ENCODE assay signal across 29 cellular contexts in the genomic region with DNA sequence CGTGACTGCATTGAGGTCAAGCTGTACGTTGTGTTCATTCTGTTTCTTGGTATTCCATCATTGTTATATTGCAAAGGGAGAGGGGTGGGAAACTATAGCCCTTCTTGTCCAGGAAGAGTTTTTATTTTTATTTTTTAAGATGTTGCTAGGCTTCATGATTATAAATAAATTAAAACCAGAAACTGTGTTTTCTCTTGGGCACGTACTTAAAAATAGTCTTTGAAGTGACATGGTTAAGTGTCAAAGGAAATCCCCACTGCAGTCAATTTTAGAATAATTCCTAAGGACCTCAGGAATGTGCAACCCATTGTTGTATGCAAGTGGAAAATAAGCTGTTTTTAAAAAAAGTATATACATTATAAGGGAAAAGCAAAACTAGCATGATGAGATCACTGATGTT.
"Had no signal": no experiment of that assay in that cellular context is flagged by ENCODE, and none has a peak within 500 bp of the region (broad histone marks: within the 10 kb centered on the region; RNA-seq: fewer than 3 reads in every experiment).

No MANE protein-coding gene starts in this region.

- FAIRE-seq: frontal cortex had no signal

- H3K36me3 ChIP-seq: ascending aorta, breast epithelium, cardiac muscle cell, colonic mucosa, esophagus squamous epithelium had no signal

- H3K36me3 Mint-ChIP-seq: activated naive CD4-positive, alpha-beta T cell treated with anti-CD3 and anti-CD28 coated beads, Interleukin-2, amount 10 ng/mL, durations not matched to agents 7 days and 5 days; activated naive CD4-positive, alpha-beta T cell treated with anti-CD3 and anti-CD28 coated beads, Interleukin-2, amount 50 U/mL, for 72 hours; activated naive CD8-positive, alpha-beta T cell treated with anti-CD3 and anti-CD28 coated beads, Interleukin-2, amount 10 ng/mL, durations not matched to agents 7 days and 5 days; brain had no signal

- H3K27me3 Mint-ChIP-seq: activated CD4-positive, alpha-beta memory T cell treated with anti-CD3 and anti-CD28 coated beads, Interleukin-2, amount 10 ng/mL, durations not matched to agents 7 days and 5 days; activated CD4-positive, alpha-beta T cell treated with anti-CD3 and anti-CD28 coated beads, Interleukin-2, amount 10 ng/mL, durations not matched to agents 7 days and 5 days; activated naive CD4-positive, alpha-beta T cell treated with anti-CD3 and anti-CD28 coated beads, Interleukin-2, amount 10 ng/mL, durations not matched to agents 7 days and 5 days; activated naive CD8-positive, alpha-beta T cell treated with anti-CD3 and anti-CD28 coated beads, Interleukin-2, amount 10 ng/mL, durations not matched to agents 7 days and 5 days; activated T-cell treated with anti-CD3 and anti-CD28 coated beads, Interleukin-2, amount 50 U/mL, for 24 hours; brain; effector memory CD8-positive, alpha-beta T cell had no signal

- H3K27me3 ChIP-seq: ascending aorta, breast epithelium, cardiac muscle cell, colonic mucosa, esophagus squamous epithelium had no signal

- H3K4me3 Mint-ChIP-seq: activated CD4-positive, alpha-beta memory T cell treated with anti-CD3 and anti-CD28 coated beads, Interleukin-2, amount 10 ng/mL, durations not matched to agents 7 days and 5 days; activated CD4-positive, alpha-beta T cell treated with anti-CD3 and anti-CD28 coated beads, Interleukin-2, amount 10 ng/mL, durations not matched to agents 7 days and 5 days; activated naive CD4-positive, alpha-beta T cell treated with anti-CD3 and anti-CD28 coated beads, Interleukin-2, amount 10 ng/mL, durations not matched to agents 7 days and 5 days; activated naive CD8-positive, alpha-beta T cell treated with anti-CD3 and anti-CD28 coated beads, Interleukin-2, amount 10 ng/mL, durations not matched to agents 7 days and 5 days; activated T-cell treated with anti-CD3 and anti-CD28 coated beads, Interleukin-2, amount 50 U/mL, for 24 hours; activated T-cell treated with anti-CD3 and anti-CD28 coated beads, Interleukin-2, amount 50 U/mL, for 72 hours; brain; effector memory CD8-positive, alpha-beta T cell had no signal

- H3K9me3 Mint-ChIP-seq: activated CD4-positive, alpha-beta memory T cell treated with anti-CD3 and anti-CD28 coated beads, Interleukin-2, amount 10 ng/mL, durations not matched to agents 7 days and 5 days; activated CD4-positive, alpha-beta T cell treated with anti-CD3 and anti-CD28 coated beads, Interleukin-2, amount 10 ng/mL, durations not matched to agents 7 days and 5 days; activated naive CD4-positive, alpha-beta T cell treated with anti-CD3 and anti-CD28 coated beads, Interleukin-2, amount 10 ng/mL, durations not matched to agents 7 days and 5 days; activated naive CD8-positive, alpha-beta T cell treated with anti-CD3 and anti-CD28 coated beads, Interleukin-2, amount 10 ng/mL, durations not matched to agents 7 days and 5 days had no signal

- H3K27ac Mint-ChIP-seq: activated CD4-positive, alpha-beta memory T cell treated with anti-CD3 and anti-CD28 coated beads, Interleukin-2, amount 10 ng/mL, durations not matched to agents 7 days and 5 days; activated CD4-positive, alpha-beta T cell treated with anti-CD3 and anti-CD28 coated beads, Interleukin-2, amount 10 ng/mL, durations not matched to agents 7 days and 5 days; activated naive CD4-positive, alpha-beta T cell treated with anti-CD3 and anti-CD28 coated beads, Interleukin-2, amount 10 ng/mL, durations not matched to agents 7 days and 5 days; activated naive CD4-positive, alpha-beta T cell treated with anti-CD3 and anti-CD28 coated beads, Interleukin-2, amount 50 U/mL, for 72 hours; activated naive CD8-positive, alpha-beta T cell treated with anti-CD3 and anti-CD28 coated beads, Interleukin-2, amount 10 ng/mL, durations not matched to agents 7 days and 5 days; activated T-cell treated with anti-CD3 and anti-CD28 coated beads, Interleukin-2, amount 50 U/mL, for 24 hours; activated T-cell treated with anti-CD3 and anti-CD28 coated beads, Interleukin-2, amount 50 U/mL, for 72 hours; brain; effector memory CD8-positive, alpha-beta T cell had no signal

- ATAC-seq: activated naive CD4-positive, alpha-beta T cell treated with anti-CD3 and anti-CD28 coated beads, Interleukin-2, amount 50 U/mL, for 72 hours; activated T-cell treated with anti-CD3 and anti-CD28 coated beads, Interleukin-2, amount 50 U/mL, for 72 hours; effector memory CD8-positive, alpha-beta T cell had no signal

- H3K4me1 ChIP-seq: ascending aorta, breast epithelium, colonic mucosa, esophagus squamous epithelium had no signal

- H3K27ac ChIP-seq: ascending aorta, breast epithelium, cardiac muscle cell, colonic mucosa, epithelial cell of prostate, esophagus squamous epithelium had no signal

- H3K9me3 ChIP-seq: ascending aorta, breast epithelium, colonic mucosa, esophagus squamous epithelium had no signal

- DNase-seq: activated CD4-positive, alpha-beta memory T cell treated with anti-CD3 and anti-CD28 coated beads, Interleukin-2, amount 10 ng/mL, durations not matched to agents 7 days and 5 days; activated CD4-positive, alpha-beta T cell treated with anti-CD3 and anti-CD28 coated beads for 1 hour; activated CD4-positive, alpha-beta T cell treated with anti-CD3 and anti-CD28 coated beads for 4 hours; activated CD4-positive, alpha-beta T cell treated with anti-CD3 and anti-CD28 coated beads, Interleukin-2, amount 10 ng/mL, durations not matched to agents 7 days and 5 days; activated CD4-positive, alpha-beta T cell treated with anti-CD3 and anti-CD28 coated beads, Interleukin-2, amount 50 U/mL, for 4 hours; activated CD8-positive, alpha-beta memory T cell treated with anti-CD3 and anti-CD28 coated beads, Interleukin-2, amount 50 U/mL, for 48 hours; activated gamma-delta T cell; activated naive CD4-positive, alpha-beta T cell; activated naive CD4-positive, alpha-beta T cell treated with anti-CD3 and anti-CD28 coated beads, Interleukin-2, amount 10 ng/mL, durations not matched to agents 7 days and 5 days; activated naive CD8-positive, alpha-beta T cell treated with anti-CD3 and anti-CD28 coated beads, Interleukin-2, amount 10 ng/mL, durations not matched to agents 7 days and 5 days; activated T-cell treated with anti-CD3 and anti-CD28 coated beads for 4 hours; activated T-cell treated with anti-CD3 and anti-CD28 coated beads, Interleukin-2, amount 50 U/mL, for 24 hours; activated T-cell treated with anti-CD3 and anti-CD28 coated beads, Interleukin-2, amount 50 U/mL, for 72 hours; central memory CD4-positive, alpha-beta T cell; cerebellar nuclear complex; colonic mucosa; effector CD4-positive, alpha-beta T cell; effector memory CD8-positive, alpha-beta T cell; esophagus squamous epithelium; foreskin fibroblast; head of caudate nucleus; T-helper 2 cell had no signal

- H3K4me3 ChIP-seq: ascending aorta, breast epithelium, cardiac muscle cell, colonic mucosa, esophagus squamous epithelium had no signal

- H3K4me1 Mint-ChIP-seq: activated CD4-positive, alpha-beta memory T cell treated with anti-CD3 and anti-CD28 coated beads, Interleukin-2, amount 10 ng/mL, durations not matched to agents 7 days and 5 days; activated CD4-positive, alpha-beta T cell treated with anti-CD3 and anti-CD28 coated beads, Interleukin-2, amount 10 ng/mL, durations not matched to agents 7 days and 5 days; activated naive CD4-positive, alpha-beta T cell treated with anti-CD3 and anti-CD28 coated beads, Interleukin-2, amount 10 ng/mL, durations not matched to agents 7 days and 5 days; activated naive CD8-positive, alpha-beta T cell treated with anti-CD3 and anti-CD28 coated beads, Interleukin-2, amount 10 ng/mL, durations not matched to agents 7 days and 5 days; brain had no signal
